In genomic region chr3:179811321-179812095, GRCh38 we compare ENCODE assay signal across 8 cellular contexts.
DNase-seq lines count a peak whose midpoint lies in the region; ATAC-seq and TF ChIP-seq lines count a peak whose summit lies in the region.

No MANE protein-coding gene starts in this region.

- DNase-seq in COLO829 (ENCODE audit: low spot score) = peak; percentile 89
- peak; percentile 19 to 21 for DNase-seq in NCI-H1930 (lab: John Stamatoyannopoulos, UW)
- DNase-seq in T1000 (lab: John Stamatoyannopoulos, UW) = peak; percentile 18
- peak; percentile 74 to 85 for DNase-seq in foreskin fibroblast
- peak; percentile 8 for DNase-seq in occipital lobe (lab: John Stamatoyannopoulos, UW)
- no peak for DNase-seq in UCSD-AML1 (lab: John Stamatoyannopoulos, UW; ENCODE audit: unreplicated experiment)

- ATAC-seq in GM18873 (IDR thresholded peaks at IDR 0.05; ENCODE audit: low FRiP score, unreplicated experiment) (peak; percentile 73), HG03025 (IDR thresholded peaks at IDR 0.05; ENCODE audit: low FRiP score, unreplicated experiment) (peak; percentile 77)

- TF ChIP-seq CTCF in foreskin fibroblast (IDR thresholded peaks at IDR 0.05; ENCODE audit: low read depth, low read length) = peak; percentile 63

- H3K4me3 ChIP-seq in foreskin fibroblast (ENCODE audit: low read depth in 1 of 2, low read length in 2 of 2) = no peak overlapping the region
